ENCODE assay signal across 1 cellular context in the genomic region with DNA sequence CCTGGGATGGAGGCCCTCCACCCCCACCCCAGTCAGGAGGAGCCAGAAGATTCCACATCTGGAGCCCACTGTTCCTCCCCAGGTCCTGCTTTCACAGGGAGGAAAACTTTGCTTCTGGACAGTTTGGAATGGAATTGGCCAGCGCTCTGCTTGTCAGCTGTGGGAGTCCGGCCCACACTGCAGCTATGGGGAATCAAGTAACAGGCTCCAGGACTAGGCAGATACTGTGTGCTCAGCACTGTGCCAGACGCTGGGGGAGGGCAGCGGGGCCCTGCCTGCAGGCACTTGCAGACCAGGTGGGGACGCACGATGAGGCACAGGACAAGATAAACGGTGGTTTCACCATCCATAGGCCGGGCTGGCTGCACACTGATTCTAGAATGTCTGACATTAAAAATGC.
TF ChIP-seq lines count a peak whose summit lies in the region.

No MANE protein-coding gene starts in this region.

TF ChIP-seq in IMR-90, 13 proteins besides CTCF, POLR2A, EP300 and RAD21:
- TF ChIP-seq, protein P1, sequence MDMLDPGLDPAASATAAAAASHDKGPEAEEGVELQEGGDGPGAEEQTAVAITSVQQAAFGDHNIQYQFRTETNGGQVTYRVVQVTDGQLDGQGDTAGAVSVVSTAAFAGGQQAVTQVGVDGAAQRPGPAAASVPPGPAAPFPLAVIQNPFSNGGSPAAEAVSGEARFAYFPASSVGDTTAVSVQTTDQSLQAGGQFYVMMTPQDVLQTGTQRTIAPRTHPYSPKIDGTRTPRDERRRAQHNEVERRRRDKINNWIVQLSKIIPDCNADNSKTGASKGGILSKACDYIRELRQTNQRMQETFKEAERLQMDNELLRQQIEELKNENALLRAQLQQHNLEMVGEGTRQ (IDR thresholded peaks at IDR 0.05; ENCODE audit: low read depth, low read length), result no peak
- no peak for TF ChIP-seq RFX5 (IDR thresholded peaks at IDR 0.05; ENCODE audit: low read depth, low read length)
- TF ChIP-seq SMC3 (IDR thresholded peaks at IDR 0.05; ENCODE audit: low read depth, low read length), result no peak
- TF ChIP-seq NFE2L2 (IDR thresholded peaks at IDR 0.05; ENCODE audit: low read depth, low read length), result no peak
- TF ChIP-seq MXI1 (IDR thresholded peaks at IDR 0.05; ENCODE audit: borderline replicate concordance, low read depth, low read length), result no peak
- no peak for TF ChIP-seq ELK1 (IDR thresholded peaks at IDR 0.05; ENCODE audit: borderline replicate concordance, low read depth, low read length)
- TF ChIP-seq BHLHE40 (IDR thresholded peaks at IDR 0.05; ENCODE audit: low read depth, low read length), result no peak
- TF ChIP-seq CHD1 (IDR thresholded peaks at IDR 0.05; ENCODE audit: low read depth, low read length), result no peak
- no peak for TF ChIP-seq RCOR1 (IDR thresholded peaks at IDR 0.05; ENCODE audit: insufficient replicate concordance, low read length)
- TF ChIP-seq FOS (IDR thresholded peaks at IDR 0.05; ENCODE audit: low read depth, low read length), result no peak
- TF ChIP-seq MAFK (IDR thresholded peaks at IDR 0.05; ENCODE audit: low read depth, low read length), result no peak
- TF ChIP-seq CEBPB (IDR thresholded peaks at IDR 0.05; ENCODE audit: low read depth, low read length), result no peak
- TF ChIP-seq MAZ (IDR thresholded peaks at IDR 0.05; ENCODE audit: borderline replicate concordance, low read depth, low read length), result no peak
TF ChIP-seq in IMR-90: peak in this region for 0.
